In genomic region chr5:160230686-160231527, GRCh38 we compare ENCODE assay signal across 1 cellular context.
TF ChIP-seq lines count a peak whose summit lies in the region.

No MANE protein-coding gene starts in this region.

TF ChIP-seq in GM12878, 131 proteins besides CTCF, POLR2A, EP300 and RAD21 (continues in another document):
- TF ChIP-seq ZBTB40 (IDR thresholded peaks at IDR 0.05; ENCODE audit: borderline replicate concordance) (no peak), EGR1 (IDR thresholded peaks at IDR 0.05; ENCODE audit: borderline replicate concordance in 1 of 2, low read depth in 2 of 2, low read length in 2 of 2) (no peak), TBL1XR1 (IDR thresholded peaks at IDR 0.05; ENCODE audit: low read depth, low read length) (no peak), CBFB (IDR thresholded peaks at IDR 0.05; ENCODE audit: low read depth) (no peak), ZBTB11 (CRISPR knock-in tag; IDR thresholded peaks at IDR 0.05) (no peak), NR2F1 (conservative IDR thresholded peaks at IDR 0.05) (no peak), MXI1 (IDR thresholded peaks at IDR 0.05; ENCODE audit: low read depth, low read length) (no peak), DPF2 (IDR thresholded peaks at IDR 0.05) (peak; percentile 15), POLR2AphosphoS2 (IDR thresholded peaks at IDR 0.05; ENCODE audit: low read depth, low read length) (no peak), RELB (IDR thresholded peaks at IDR 0.05; ENCODE audit: low read depth) (peak; percentile 78), RUNX3 (IDR thresholded peaks at IDR 0.05; ENCODE audit: low read length) (peak; percentile 23), ELK1 (IDR thresholded peaks at IDR 0.05; ENCODE audit: low read depth, low read length) (no peak), E4F1 (IDR thresholded peaks at IDR 0.05; ENCODE audit: borderline replicate concordance, partially characterized antibody) (no peak), SKIL (IDR thresholded peaks at IDR 0.05; ENCODE audit: low read depth, poor library complexity, severe bottlenecking) (no peak), POLR2AphosphoS5 (IDR thresholded peaks at IDR 0.05; ENCODE audit: low read length) (no peak), SMAD1 (IDR thresholded peaks at IDR 0.05; ENCODE audit: low read depth, partially characterized antibody) (no peak), SMARCA5 (IDR thresholded peaks at IDR 0.05) (peak; percentile 41; the same call in 1 of the 2 replicates), E2F4 (IDR thresholded peaks at IDR 0.05; ENCODE audit: low read depth, low read length) (no peak), BCLAF1 (IDR thresholded peaks at IDR 0.05) (no peak), SIX5 (IDR thresholded peaks at IDR 0.05; ENCODE audit: low read depth, low read length, severe bottlenecking) (no peak), TARDBP (IDR thresholded peaks at IDR 0.05; ENCODE audit: borderline replicate concordance) (no peak), MYB (IDR thresholded peaks at IDR 0.05; ENCODE audit: borderline replicate concordance, low read depth, low read length) (no peak), USF1 (IDR thresholded peaks at IDR 0.05; ENCODE audit: borderline replicate concordance, extremely low read length, insufficient read depth, low read depth, low read length) (no peak), RAD51 (IDR thresholded peaks at IDR 0.05) (no peak), ZNF384 (IDR thresholded peaks at IDR 0.05; ENCODE audit: borderline replicate concordance, low read depth, low read length) (no peak), NR2C2 (IDR thresholded peaks at IDR 0.05; ENCODE audit: borderline replicate concordance, control insufficient read depth, insufficient read length, low read depth) (no peak), CREM (IDR thresholded peaks at IDR 0.05; ENCODE audit: low read depth) (no peak), YY1 (IDR thresholded peaks at IDR 0.05; ENCODE audit: low read depth, low read length) (no peak), IRF4 (IDR thresholded peaks at IDR 0.05; ENCODE audit: low read depth, low read length) (no peak), EZH2 (IDR thresholded peaks at IDR 0.05; ENCODE audit: borderline replicate concordance, control insufficient read depth, low read depth, low read length) (no peak), ZZZ3 (IDR thresholded peaks at IDR 0.05; ENCODE audit: control insufficient read depth, insufficient read length, low read depth) (no peak), SUZ12 (IDR thresholded peaks at IDR 0.05; ENCODE audit: unreplicated experiment) (no peak), MEF2A (IDR thresholded peaks at IDR 0.05; ENCODE audit: insufficient read depth, low read depth, low read length) (no peak), NFIC (IDR thresholded peaks at IDR 0.05; ENCODE audit: low read depth, low read length) (no peak), TAF1 (IDR thresholded peaks at IDR 0.05; ENCODE audit: borderline replicate concordance, low read depth, low read length) (no peak), BRCA1 (IDR thresholded peaks at IDR 0.05; ENCODE audit: low read depth, low read length) (no peak), CHD2 (IDR thresholded peaks at IDR 0.05; ENCODE audit: borderline replicate concordance, low read depth, low read length) (no peak), EED (IDR thresholded peaks at IDR 0.05; ENCODE audit: low read depth) (no peak), ASH2L (IDR thresholded peaks at IDR 0.05; ENCODE audit: borderline replicate concordance, low read depth) (no peak), CBX5 (IDR thresholded peaks at IDR 0.05; ENCODE audit: low read depth) (no peak), KDM1A (IDR thresholded peaks at IDR 0.05; ENCODE audit: borderline replicate concordance) (no peak)
